In the genomic region with DNA sequence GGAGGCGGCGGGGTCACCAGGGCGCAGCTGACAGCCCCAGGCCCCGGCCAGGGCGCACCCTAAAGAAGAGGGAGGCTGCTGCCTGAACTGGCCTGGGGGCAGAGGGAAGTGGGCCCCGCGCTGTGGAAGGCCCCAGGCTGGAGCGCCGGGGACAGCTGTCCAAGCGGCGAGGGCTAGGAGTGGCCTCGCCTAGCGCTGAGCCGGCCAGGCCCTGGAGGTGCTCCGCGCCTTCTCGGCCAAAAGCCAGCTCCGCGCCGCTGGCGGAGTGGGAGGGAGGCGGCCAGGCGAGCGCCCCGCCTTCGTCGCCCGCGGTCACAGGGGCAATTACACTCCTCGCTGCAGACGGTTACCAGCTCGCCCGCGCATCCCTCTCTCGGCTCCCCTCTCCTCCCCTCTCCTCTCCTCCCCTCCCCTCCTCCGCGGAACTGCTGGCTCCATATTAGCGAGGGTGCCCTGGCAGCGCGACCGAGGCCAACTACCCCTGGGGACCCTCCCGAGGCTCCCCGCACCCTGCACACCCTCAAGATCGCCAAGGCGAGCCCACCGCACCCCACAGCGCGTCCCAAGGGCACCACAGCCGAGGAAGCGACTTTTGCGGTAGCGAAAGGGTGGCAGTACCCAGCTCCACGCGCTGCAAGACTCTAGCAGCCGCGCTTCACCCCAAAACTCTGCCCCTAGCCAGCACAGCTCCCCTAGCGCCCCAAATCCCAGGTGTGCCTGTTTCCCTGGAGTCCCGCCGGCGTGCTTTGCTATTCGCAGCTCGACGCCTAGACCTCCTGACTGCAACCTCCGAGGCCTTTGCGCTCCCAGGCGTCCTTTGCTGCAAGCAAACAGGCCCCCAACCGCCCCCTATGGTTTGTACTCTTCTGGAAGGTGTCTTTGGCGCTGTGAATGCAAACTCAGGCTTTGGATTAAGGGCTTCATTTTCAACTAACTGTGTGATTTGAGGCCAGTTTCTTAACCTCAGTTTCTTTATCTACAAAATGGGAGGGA, we compare ENCODE assay signal across 1 cellular context.
TF ChIP-seq lines count a peak whose summit lies in the region.

No MANE protein-coding gene starts in this region.

TF ChIP-seq in GM12878, 131 proteins besides CTCF, POLR2A, EP300 and RAD21 (continued from another document):
- TF ChIP-seq, protein P1, sequence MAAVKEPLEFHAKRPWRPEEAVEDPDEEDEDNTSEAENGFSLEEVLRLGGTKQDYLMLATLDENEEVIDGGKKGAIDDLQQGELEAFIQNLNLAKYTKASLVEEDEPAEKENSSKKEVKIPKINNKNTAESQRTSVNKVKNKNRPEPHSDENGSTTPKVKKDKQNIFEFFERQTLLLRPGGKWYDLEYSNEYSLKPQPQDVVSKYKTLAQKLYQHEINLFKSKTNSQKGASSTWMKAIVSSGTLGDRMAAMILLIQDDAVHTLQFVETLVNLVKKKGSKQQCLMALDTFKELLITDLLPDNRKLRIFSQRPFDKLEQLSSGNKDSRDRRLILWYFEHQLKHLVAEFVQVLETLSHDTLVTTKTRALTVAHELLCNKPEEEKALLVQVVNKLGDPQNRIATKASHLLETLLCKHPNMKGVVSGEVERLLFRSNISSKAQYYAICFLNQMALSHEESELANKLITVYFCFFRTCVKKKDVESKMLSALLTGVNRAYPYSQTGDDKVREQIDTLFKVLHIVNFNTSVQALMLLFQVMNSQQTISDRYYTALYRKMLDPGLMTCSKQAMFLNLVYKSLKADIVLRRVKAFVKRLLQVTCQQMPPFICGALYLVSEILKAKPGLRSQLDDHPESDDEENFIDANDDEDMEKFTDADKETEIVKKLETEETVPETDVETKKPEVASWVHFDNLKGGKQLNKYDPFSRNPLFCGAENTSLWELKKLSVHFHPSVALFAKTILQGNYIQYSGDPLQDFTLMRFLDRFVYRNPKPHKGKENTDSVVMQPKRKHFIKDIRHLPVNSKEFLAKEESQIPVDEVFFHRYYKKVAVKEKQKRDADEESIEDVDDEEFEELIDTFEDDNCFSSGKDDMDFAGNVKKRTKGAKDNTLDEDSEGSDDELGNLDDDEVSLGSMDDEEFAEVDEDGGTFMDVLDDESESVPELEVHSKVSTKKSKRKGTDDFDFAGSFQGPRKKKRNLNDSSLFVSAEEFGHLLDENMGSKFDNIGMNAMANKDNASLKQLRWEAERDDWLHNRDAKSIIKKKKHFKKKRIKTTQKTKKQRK (IDR thresholded peaks at IDR 0.05; ENCODE audit: low read depth, low read length), result no peak
- TF ChIP-seq, protein P2, sequence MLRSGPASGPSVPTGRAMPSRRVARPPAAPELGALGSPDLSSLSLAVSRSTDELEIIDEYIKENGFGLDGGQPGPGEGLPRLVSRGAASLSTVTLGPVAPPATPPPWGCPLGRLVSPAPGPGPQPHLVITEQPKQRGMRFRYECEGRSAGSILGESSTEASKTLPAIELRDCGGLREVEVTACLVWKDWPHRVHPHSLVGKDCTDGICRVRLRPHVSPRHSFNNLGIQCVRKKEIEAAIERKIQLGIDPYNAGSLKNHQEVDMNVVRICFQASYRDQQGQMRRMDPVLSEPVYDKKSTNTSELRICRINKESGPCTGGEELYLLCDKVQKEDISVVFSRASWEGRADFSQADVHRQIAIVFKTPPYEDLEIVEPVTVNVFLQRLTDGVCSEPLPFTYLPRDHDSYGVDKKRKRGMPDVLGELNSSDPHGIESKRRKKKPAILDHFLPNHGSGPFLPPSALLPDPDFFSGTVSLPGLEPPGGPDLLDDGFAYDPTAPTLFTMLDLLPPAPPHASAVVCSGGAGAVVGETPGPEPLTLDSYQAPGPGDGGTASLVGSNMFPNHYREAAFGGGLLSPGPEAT (IDR thresholded peaks at IDR 0.05; ENCODE audit: low read depth), result no peak
